ENCODE assay signal across 8 cellular contexts in genomic region chr10:7260412-7260900, GRCh38.
DNase-seq lines count a peak whose midpoint lies in the region; ATAC-seq and TF ChIP-seq lines count a peak whose summit lies in the region.

No MANE protein-coding gene starts in this region.

- H3K4me3 Mint-ChIP-seq in GM23338, result no peak overlapping the region
- peak overlapping the region; percentile 24 for H3K4me3 Mint-ChIP-seq in activated naive CD8-positive, alpha-beta T cell treated with anti-CD3 and anti-CD28 coated beads, Interleukin-2, amount 10 ng/mL, durations not matched to agents 7 days and 5 days

- H3K4me1 Mint-ChIP-seq in GM23338, result peaks cover 2% of the 10 kb centered on the region; the same call in 2 of the 3 replicates
- H3K4me1 Mint-ChIP-seq in activated naive CD8-positive, alpha-beta T cell treated with anti-CD3 and anti-CD28 coated beads, Interleukin-2, amount 10 ng/mL, durations not matched to agents 7 days and 5 days, result peaks cover 51% of the 10 kb centered on the region

- H3F3A ChIP-seq in GM23338 (replicated peaks; ENCODE audit: low read depth), result no peaks in the 10 kb centered on the region

- DNase-seq in NCI-H524 (lab: John Stamatoyannopoulos, UW) (peak; percentile 1 to 43), NCI-H524 treated with DMSO at 0.1 percent for 48 hours (lab: John Stamatoyannopoulos, UW) (no peak), GM23338 (ENCODE audit: low spot score) (peak; percentile 84), M059J (ENCODE audit: low read depth) (peak; percentile 85), heart left ventricle (peak in 4 of 5 donors; percentile 73 to 87 (median 80)), psoas muscle (peak; percentile 64 to 79)
- no peak for DNase-seq in activated naive CD8-positive, alpha-beta T cell treated with anti-CD3 and anti-CD28 coated beads, Interleukin-2, amount 10 ng/mL, durations not matched to agents 7 days and 5 days

- no peaks in the 10 kb centered on the region for H4K20me1 ChIP-seq in GM23338 (replicated peaks; ENCODE audit: insufficient read depth)

- peak; percentile 63 to 69 for TF ChIP-seq CTCF in GM23338 (conservative IDR thresholded peaks at IDR 0.05; ENCODE audit: low read depth in 2 of 2)
- peak; percentile 65 to 88 (median 78) for TF ChIP-seq CTCF in heart left ventricle (IDR thresholded peaks at IDR 0.05)
- peak; percentile 72 for TF ChIP-seq CTCF in psoas muscle (IDR thresholded peaks at IDR 0.05)

- H3K27ac ChIP-seq in GM23338 (ENCODE audit: low read depth) (no peak overlapping the region), heart left ventricle (peak overlapping the region; percentile 17 to 72 (median 60)), psoas muscle (peak overlapping the region; percentile 76)

- intact Hi-C loops in heart left ventricle (cut with DNase I), result loop anchor here (1.0 to 10.0 kb wide), 9 partner anchors 72 to 150 kb away; partner anchors contain the start of gene SFMBT2 (in 1 of the 10)
- intact Hi-C loops in psoas muscle (cut with DNase I), result loop anchor here (2.0 to 5.0 kb wide), 2 partner anchors 147 to 148 kb away; no protein-coding TSS in a partner anchor

- H3K4me1 ChIP-seq in GM23338 (ENCODE audit: insufficient read depth) (no peaks in the 10 kb centered on the region), heart left ventricle (peaks cover 3 to 55% (median 26%) of the 10 kb centered on the region in 12 donors), psoas muscle (peaks cover 8% of the 10 kb centered on the region)

- no peaks in the 10 kb centered on the region for H3K9me3 Mint-ChIP-seq in GM23338
- no peaks in the 10 kb centered on the region for H3K9me3 Mint-ChIP-seq in activated naive CD8-positive, alpha-beta T cell treated with anti-CD3 and anti-CD28 coated beads, Interleukin-2, amount 10 ng/mL, durations not matched to agents 7 days and 5 days

- no peaks in the 10 kb centered on the region for H3K36me3 Mint-ChIP-seq in GM23338 (ENCODE audit: low read depth)
- peaks cover 19% of the 10 kb centered on the region for H3K36me3 Mint-ChIP-seq in activated naive CD8-positive, alpha-beta T cell treated with anti-CD3 and anti-CD28 coated beads, Interleukin-2, amount 10 ng/mL, durations not matched to agents 7 days and 5 days

- H3K36me3 ChIP-seq in GM23338 (ENCODE audit: insufficient read depth) (no peaks in the 10 kb centered on the region), heart left ventricle (peaks cover 0 to 5% (median 0%) of the 10 kb centered on the region in 9 donors), psoas muscle (ENCODE audit: insufficient read depth in 1 of 2, low read depth in 1 of 2) (no peaks in the 10 kb centered on the region)

- TF ChIP-seq POLR2A in heart left ventricle (IDR thresholded peaks at IDR 0.05), result no peak

- no peaks in the 10 kb centered on the region for H3K79me2 ChIP-seq in GM23338 (replicated peaks; ENCODE audit: insufficient read depth)

- no peak overlapping the region for H3K27ac Mint-ChIP-seq in GM23338
- peak overlapping the region; percentile 62 for H3K27ac Mint-ChIP-seq in activated naive CD8-positive, alpha-beta T cell treated with anti-CD3 and anti-CD28 coated beads, Interleukin-2, amount 10 ng/mL, durations not matched to agents 7 days and 5 days

- H3K9me3 ChIP-seq in heart left ventricle (no peaks in the 10 kb centered on the region), psoas muscle (no peaks in the 10 kb centered on the region)

- H3K27me3 ChIP-seq in GM23338 (ENCODE audit: insufficient read depth) (no peaks in the 10 kb centered on the region), heart left ventricle (no peaks in the 10 kb centered on the region), psoas muscle (ENCODE audit: insufficient read depth in 3 of 3, low read length in 2 of 3) (no peaks in the 10 kb centered on the region)

- H3K9me2 ChIP-seq in GM23338 (ENCODE audit: insufficient read depth), result no peaks in the 10 kb centered on the region

- H3K4me3 ChIP-seq in GM23338, result no peak overlapping the region
- H3K4me3 ChIP-seq in heart left ventricle, result no peak overlapping the region
- no peak overlapping the region for H3K4me3 ChIP-seq in psoas muscle

- POLR2A ChIA-PET in activated naive CD8-positive, alpha-beta T cell treated with anti-CD3 and anti-CD28 coated beads, Interleukin-2, amount 10 ng/mL, durations not matched to agents 7 days and 5 days (lab: Charles Lee), result no interaction called here

- ATAC-seq in GM23338, result peak; percentile 88
- no peak for ATAC-seq in activated naive CD8-positive, alpha-beta T cell treated with anti-CD3 and anti-CD28 coated beads, Interleukin-2, amount 10 ng/mL, durations not matched to agents 7 days and 5 days (ENCODE audit: low read depth)
- peak; percentile 94 to 96 (median 96) for ATAC-seq in heart left ventricle
- ATAC-seq in psoas muscle, result peak; percentile 97 to 99 (median 98)
- no peak for ATAC-seq in GM18520 (IDR thresholded peaks at IDR 0.05; ENCODE audit: unreplicated experiment)

- no peaks in the 10 kb centered on the region for H3K27me3 Mint-ChIP-seq in GM23338 (ENCODE audit: insufficient read depth, low read depth, poor library complexity)
- no peaks in the 10 kb centered on the region for H3K27me3 Mint-ChIP-seq in activated naive CD8-positive, alpha-beta T cell treated with anti-CD3 and anti-CD28 coated beads, Interleukin-2, amount 10 ng/mL, durations not matched to agents 7 days and 5 days

- no peak overlapping the region for H3K4me2 ChIP-seq in GM23338

- WGBS in heart left ventricle, 4 donors, result 6 to 18% (median 13%) methylated on average over 3 of the region's 3 CpGs
- 5 to 11% (median 6%) methylated on average over 3 of the region's 3 CpGs for WGBS in psoas muscle, 3 donors

- H2AFZ ChIP-seq in GM23338, result no peak overlapping the region

TF ChIP-seq in GM23338, 12 proteins besides CTCF, POLR2A, EP300 and RAD21:
- no peak for TF ChIP-seq ZNF114 (CRISPR knock-in tag; IDR thresholded peaks at IDR 0.05)
TF ChIP-seq in GM23338: peak in this region for 0.

Comparison
In these comparisons a context has a peak if more than half of its experiments do, and no peak if none do; other contexts are left out.
1. DNase-seq: peak in NCI-H524 (2 of 2), GM23338 (single experiment), M059J (single experiment), heart left ventricle (4 of 5) and psoas muscle (2 of 2); none in NCI-H524 treated with DMSO at 0.1 percent for 48 hours (single experiment) and activated naive CD8-positive, alpha-beta T cell treated with anti-CD3 and anti-CD28 coated beads, Interleukin-2, amount 10 ng/mL, durations not matched to agents 7 days and 5 days (single experiment).
2. ATAC-seq: peak in GM23338 (single experiment), heart left ventricle (4 of 4) and psoas muscle (4 of 4); none in activated naive CD8-positive, alpha-beta T cell treated with anti-CD3 and anti-CD28 coated beads, Interleukin-2, amount 10 ng/mL, durations not matched to agents 7 days and 5 days (single experiment) and GM18520 (single experiment).
3. Peak in every context shown above with its lines, with median percentiles within 50 percentile points of each other: CTCF ChIP-seq.